ENCODE assay signal across 21 cellular contexts in genomic region chr16:71700822-71701221, GRCh38. TPM values are rescaled to one million over a fixed set of nuclear protein-coding genes. Genes with fewer than 3 reads are reported as not detected.
A peak's percentile ranks its signal among the peaks of the same experiment; 100 is the strongest.
DNase-seq lines count a peak whose midpoint lies in the region; ATAC-seq and TF ChIP-seq lines count a peak whose summit lies in the region.
"Had no signal": no experiment of that assay in that cellular context is flagged by ENCODE, and none has a peak within 500 bp of the region (broad histone marks: within the 10 kb centered on the region; RNA-seq: fewer than 3 reads in every experiment).

No MANE protein-coding gene starts in this region.

- no peak overlapping the region for H3K4me3 Mint-ChIP-seq in activated CD4-positive, alpha-beta T cell treated with anti-CD3 and anti-CD28 coated beads, Interleukin-2, amount 10 ng/mL, durations not matched to agents 24 days and 14 days
- no peak overlapping the region for H3K4me3 Mint-ChIP-seq in memory B cell
- H3K4me3 Mint-ChIP-seq: T-helper 1 cell treated with Interleukin-12 subunit alpha and Interleukin-12 subunit beta and Interleukin-4 antibody, amounts not matched to agents 30 μg/mL and 1 μg/mL, for 36 hours had no signal

- intact Hi-C loops in activated CD4-positive, alpha-beta T cell treated with anti-CD3 and anti-CD28 coated beads, Interleukin-2, amount 10 ng/mL, durations not matched to agents 24 days and 14 days (cut with micrococcal nuclease), result no loop called here
- intact Hi-C loops in Right ventricle myocardium superior (cut with DNase I), result no loop called here

- peaks cover 4% of the 10 kb centered on the region for H3K36me3 ChIP-seq in OCI-LY3 (replicated peaks; ENCODE audit: low read depth, low read length)

- H3K27ac ChIP-seq in OCI-LY3 (ENCODE audit: low read length), result 0 out of 2 replicates have a peak overlapping the region, but pooled peaks have one; percentile 16
- H3K27ac ChIP-seq: C4-2B had no signal

- no peak overlapping the region for H2AFZ ChIP-seq in OCI-LY3 (ENCODE audit: low read depth, low read length)

- H3K9ac ChIP-seq in OCI-LY3 (ENCODE audit: low read length), result no peak overlapping the region

- peaks cover 18% of the 10 kb centered on the region for H3K4me1 ChIP-seq in OCI-LY3 (ENCODE audit: low read length)

- no peak for ATAC-seq in memory B cell (ENCODE audit: low read depth)
- no peak for ATAC-seq in Right ventricle myocardium superior (ENCODE audit: poor library complexity)
- ATAC-seq: HCT116 had no signal

- no peaks in the 10 kb centered on the region for H3K27me3 ChIP-seq in OCI-LY3 (ENCODE audit: low read depth, low read length)

- TF ChIP-seq CTCF in OCI-LY3 (IDR thresholded peaks at IDR 0.05; ENCODE audit: low read depth, low read length), result no peak

- no peaks in the 10 kb centered on the region for H3K36me3 Mint-ChIP-seq in activated CD4-positive, alpha-beta T cell treated with anti-CD3 and anti-CD28 coated beads, Interleukin-2, amount 10 ng/mL, durations not matched to agents 24 days and 14 days (ENCODE audit: low read depth)
- H3K36me3 Mint-ChIP-seq in memory B cell, result peaks cover 9% of the 10 kb centered on the region

- DNase-seq in activated CD4-positive, alpha-beta T cell treated with anti-CD3 and anti-CD28 coated beads, Interleukin-2, amount 10 ng/mL, durations not matched to agents 24 days and 14 days, result peak; percentile 49
- no peak for DNase-seq in activated CD4-positive, alpha-beta T cell treated with anti-CD3 and anti-CD28 coated beads for 48 hours
- DNase-seq in memory B cell (ENCODE audit: low spot score in 2 of 2) (no peak), iPS-NIHi11 (ENCODE audit: low spot score) (no peak), GM03348 (ENCODE audit: low spot score) (no peak), Right ventricle myocardium superior (no peak)
- DNase-seq: AML-193, DMS53, GDM1, Karpas-422, NCI-H1092, NCI-H1436, NCI-H187 treated with DMSO at 0.1 percent for 48 hours, NCI-H2107, NCI-H510A treated with DMSO at 0.1 percent for 48 hours, NCI-H774, OCI-M1 had no signal

- no peaks in the 10 kb centered on the region for H3K79me2 ChIP-seq in OCI-LY3 (ENCODE audit: low read length)

- H3K4me1 Mint-ChIP-seq in activated CD4-positive, alpha-beta T cell treated with anti-CD3 and anti-CD28 coated beads, Interleukin-2, amount 10 ng/mL, durations not matched to agents 24 days and 14 days, result peaks cover 3% of the 10 kb centered on the region
- peaks cover 9% of the 10 kb centered on the region for H3K4me1 Mint-ChIP-seq in memory B cell

- H3K9me3 ChIP-seq in OCI-LY3 (ENCODE audit: insufficient read depth, low read length), result no peaks in the 10 kb centered on the region

- H3K9me3 Mint-ChIP-seq in activated CD4-positive, alpha-beta T cell treated with anti-CD3 and anti-CD28 coated beads, Interleukin-2, amount 10 ng/mL, durations not matched to agents 24 days and 14 days, result no peaks in the 10 kb centered on the region
- no peaks in the 10 kb centered on the region for H3K9me3 Mint-ChIP-seq in memory B cell
- H3K9me3 Mint-ChIP-seq: T-helper 1 cell treated with Interleukin-12 subunit alpha and Interleukin-12 subunit beta and Interleukin-4 antibody, amounts not matched to agents 30 μg/mL and 1 μg/mL, for 36 hours had no signal

- H3K27me3 Mint-ChIP-seq in activated CD4-positive, alpha-beta T cell treated with anti-CD3 and anti-CD28 coated beads, Interleukin-2, amount 10 ng/mL, durations not matched to agents 24 days and 14 days, result no peaks in the 10 kb centered on the region
- H3K27me3 Mint-ChIP-seq in memory B cell, result no peaks in the 10 kb centered on the region

- H4K20me1 ChIP-seq in OCI-LY3 (ENCODE audit: insufficient read depth, low read length), result no peaks in the 10 kb centered on the region

- no peak overlapping the region for H3K27ac Mint-ChIP-seq in activated CD4-positive, alpha-beta T cell treated with anti-CD3 and anti-CD28 coated beads, Interleukin-2, amount 10 ng/mL, durations not matched to agents 24 days and 14 days
- peak overlapping the region; percentile 20 for H3K27ac Mint-ChIP-seq in memory B cell
- H3K27ac Mint-ChIP-seq: T-helper 1 cell treated with Interleukin-12 subunit alpha and Interleukin-12 subunit beta and Interleukin-4 antibody, amounts not matched to agents 30 μg/mL and 1 μg/mL, for 36 hours had no signal

- H3K4me2 ChIP-seq in OCI-LY3 (ENCODE audit: low read length), result no peak overlapping the region; the same call in 1 of the 2 replicates

- no peak overlapping the region for H3K4me3 ChIP-seq in OCI-LY3 (ENCODE audit: low read length)

RNA-seq across cellular contexts. Expression of gene PHLPP2, which starts 23.7 kb away (rescaled TPM):
- 14.8 and 18.2 TPM in 2 replicates for total RNA-seq in activated CD4-positive, alpha-beta T cell treated with anti-CD3 and anti-CD28 coated beads, Interleukin-2, amount 10 ng/mL, durations not matched to agents 24 days and 14 days
- total RNA-seq in Right ventricle myocardium superior, result 1.5 TPM
